Comparison of ENCODE assay signal across 19 cellular contexts in genomic region chr2:48906640-48907039, GRCh38.
A peak's percentile ranks its signal among the peaks of the same experiment; 100 is the strongest.
DNase-seq lines count a peak whose midpoint lies in the region; TF ChIP-seq lines count a peak whose summit lies in the region.
"Had no signal": no experiment of that assay in that cellular context is flagged by ENCODE, and none has a peak within 500 bp of the region (broad histone marks: within the 10 kb centered on the region; RNA-seq: fewer than 3 reads in every experiment).

No MANE protein-coding gene starts in this region.

- POLR2A ChIA-PET in A673 (lab: Charles Lee; ENCODE audit: low non-redundant PET), result no interaction called here
- POLR2A ChIA-PET in CD4-positive, alpha-beta memory T cell (lab: Charles Lee; ENCODE audit: partially characterized antibody), result no interaction called here

- CTCF ChIA-PET in A673 (lab: Charles Lee), result no interaction called here
- CTCF ChIA-PET in CD4-positive, alpha-beta memory T cell (lab: Charles Lee; ENCODE audit: partially characterized antibody), result interaction anchor here (1.7 kb wide), 1 partner anchor 38 kb away, joined by 4 read pairs; no protein-coding TSS in a partner anchor

- intact Hi-C loops in A673 (cut with micrococcal nuclease; ENCODE audit: unreplicated experiment), result no loop called here
- intact Hi-C loops in CD4-positive, alpha-beta memory T cell (cut with micrococcal nuclease), result no loop called here

- H3K9ac ChIP-seq in BLaER1 treated with 17β-estradiol and CSF1 and Interleukin-3, amounts not matched to agents 10 nM and 100 nM, result peak overlapping the region in 2 of 11 experiments; percentile 13 to 17; a peak in 3 of 22 replicates

- H3K27ac ChIP-seq in A673 (ENCODE audit: low read depth, low read length, poor library complexity, severe bottlenecking), result peak overlapping the region; percentile 20
- H3K27ac ChIP-seq in BLaER1 treated with 17β-estradiol and CSF1 and Interleukin-3, amounts not matched to agents 10 nM and 100 nM, result peak overlapping the region in 3 of 11 experiments; percentile 32 to 58 (median 48); a peak in 4 of 22 replicates
- H3K27ac ChIP-seq in CD4-positive, alpha-beta memory T cell (ENCODE audit: low read depth, low read length), result no peak overlapping the region
- H3K27ac ChIP-seq: HL-60 had no signal

- no peaks in the 10 kb centered on the region for H4K20me1 ChIP-seq in BLaER1 treated with 17β-estradiol and CSF1 and Interleukin-3, amounts not matched to agents 10 nM and 100 nM

- no peaks in the 10 kb centered on the region for H3K36me3 ChIP-seq in A673 (ENCODE audit: insufficient read depth, low read length, poor library complexity, severe bottlenecking)
- no peaks in the 10 kb centered on the region for H3K36me3 ChIP-seq in BLaER1 treated with 17β-estradiol and CSF1 and Interleukin-3, amounts not matched to agents 10 nM and 100 nM
- no peaks in the 10 kb centered on the region for H3K36me3 ChIP-seq in CD4-positive, alpha-beta memory T cell (ENCODE audit: insufficient read depth, low read length)

- no peak overlapping the region for H3K27ac Mint-ChIP-seq in CD4-positive, alpha-beta memory T cell
- H3K27ac Mint-ChIP-seq: CD14-positive monocyte, HFFc6, IgD-negative memory B cell had no signal

- no peaks in the 10 kb centered on the region for H3K4me1 Mint-ChIP-seq in CD4-positive, alpha-beta memory T cell
- H3K4me1 Mint-ChIP-seq: CD14-positive monocyte, IgD-negative memory B cell had no signal

- H3K9me3 ChIP-seq in A673 (ENCODE audit: low read depth, low read length, poor library complexity, severe bottlenecking), result no peaks in the 10 kb centered on the region
- H3K9me3 ChIP-seq in BLaER1 treated with 17β-estradiol and CSF1 and Interleukin-3, amounts not matched to agents 10 nM and 100 nM (replicated peaks in 1 of 11), result peaks cover 8 to 19% (median 16%) of the 10 kb centered on the region in 11 experiments; a peak in 19 of 22 replicates
- no peaks in the 10 kb centered on the region for H3K9me3 ChIP-seq in CD4-positive, alpha-beta memory T cell (ENCODE audit: control insufficient read depth in 1 of 2, low read length in 2 of 2)

- peaks cover 5 to 6% of the 10 kb centered on the region in 2 donors for H3K27me3 Mint-ChIP-seq in CD4-positive, alpha-beta memory T cell

- TF ChIP-seq CTCF in A673 (conservative IDR thresholded peaks at IDR 0.05; ENCODE audit: low read depth, low read length), result no peak

- H3K4me2 ChIP-seq in BLaER1 treated with 17β-estradiol and CSF1 and Interleukin-3, amounts not matched to agents 10 nM and 100 nM, result peak overlapping the region; percentile 20 to 84 (median 61); a peak in 18 of 22 replicates

- BruUV-seq in A673 (replicated peaks; lab: Mats Ljungman, UMichigan), result no TSS peak

- no peak overlapping the region for H3K4me3 Mint-ChIP-seq in CD4-positive, alpha-beta memory T cell
- H3K4me3 Mint-ChIP-seq: CD14-positive monocyte, HFFc6, IgD-negative memory B cell had no signal

- peak; percentile 31 for DNase-seq in A673 (ENCODE audit: low spot score)
- peak; percentile 9 for DNase-seq in fibroblast of peridontal ligament (ENCODE audit: extremely low read depth)
- peak; percentile 48 for DNase-seq in medulla oblongata (ENCODE audit: extremely low spot score)
- no peak for DNase-seq in CD4-positive, alpha-beta memory T cell
- no peak for DNase-seq in NCI-H526 (lab: John Stamatoyannopoulos, UW)
- DNase-seq in NCI-H1694 treated with DMSO at 0.1 percent for 48 hours (lab: John Stamatoyannopoulos, UW), result no peak
- DNase-seq in hippocampal formation (lab: John Stamatoyannopoulos, UW), result no peak
- DNase-seq: DMS79 treated with DMSO at 0.1 percent for 48 hours; HFFc6; NCI-H1092 treated with DMSO at 0.1 percent for 48 hours; NCI-H146; NCI-H2081 treated with DMSO at 0.1 percent for 48 hours; NCI-H446 treated with DMSO at 0.1 percent for 48 hours; NK-92 treated with Interleukin-12 subunit alpha and Interleukin-12 subunit beta, amount 100 ng/mL, for 24 hours; SHP77 treated with DMSO at 0.1 percent for 48 hours had no signal

- H3K4me3 ChIP-seq in A673 (ENCODE audit: low read depth, low read length, poor library complexity, severe bottlenecking), result no peak overlapping the region
- H3K4me3 ChIP-seq in BLaER1 treated with 17β-estradiol and CSF1 and Interleukin-3, amounts not matched to agents 10 nM and 100 nM, result no peak overlapping the region
- no peak overlapping the region for H3K4me3 ChIP-seq in CD4-positive, alpha-beta memory T cell (ENCODE audit: low read length in 2 of 2)

- no peaks in the 10 kb centered on the region for H3K27me3 ChIP-seq in A673 (replicated peaks; ENCODE audit: insufficient read depth, low read depth, low read length, poor library complexity)
- H3K27me3 ChIP-seq in BLaER1 treated with 17β-estradiol and CSF1 and Interleukin-3, amounts not matched to agents 10 nM and 100 nM, result no peaks in the 10 kb centered on the region
- H3K27me3 ChIP-seq in CD4-positive, alpha-beta memory T cell (ENCODE audit: insufficient read depth, low read length), result no peaks in the 10 kb centered on the region

- H3K36me3 Mint-ChIP-seq in CD4-positive, alpha-beta memory T cell, result no peaks in the 10 kb centered on the region
- H3K36me3 Mint-ChIP-seq: CD14-positive monocyte, IgD-negative memory B cell had no signal

- peaks cover 15% of the 10 kb centered on the region for H3K4me1 ChIP-seq in A673 (ENCODE audit: insufficient read depth, low read length, poor library complexity, severe bottlenecking)
- peaks cover 13 to 34% (median 26%) of the 10 kb centered on the region in 10 experiments for H3K4me1 ChIP-seq in BLaER1 treated with 17β-estradiol and CSF1 and Interleukin-3, amounts not matched to agents 10 nM and 100 nM
- no peaks in the 10 kb centered on the region for H3K4me1 ChIP-seq in CD4-positive, alpha-beta memory T cell (ENCODE audit: insufficient read depth, low read length)

- H3K9me3 Mint-ChIP-seq in CD4-positive, alpha-beta memory T cell, result peaks cover 0 to 5% (median 0%) of the 10 kb centered on the region in 8 donors

Comparison
In these comparisons a context has a peak if more than half of its experiments do, and no peak if none do; other contexts are left out.
1. DNase-seq: peak in A673 (single experiment), fibroblast of peridontal ligament (single experiment) and medulla oblongata (single experiment); none in CD4-positive, alpha-beta memory T cell (0 of 5), NCI-H526 (0 of 2), NCI-H1694 treated with DMSO at 0.1 percent for 48 hours (single experiment) and hippocampal formation (0 of 2).